In genomic region chr3:117873236-117873635, GRCh38 we compare ENCODE assay signal across 14 cellular contexts.
A peak's percentile ranks its signal among the peaks of the same experiment; 100 is the strongest.
DNase-seq lines count a peak whose midpoint lies in the region; TF ChIP-seq lines count a peak whose summit lies in the region.
"Had no signal": no experiment of that assay in that cellular context is flagged by ENCODE, and none has a peak within 500 bp of the region (broad histone marks: within the 10 kb centered on the region; RNA-seq: fewer than 3 reads in every experiment).

No MANE protein-coding gene starts in this region.

- no peaks in the 10 kb centered on the region for H3K9me3 ChIP-seq in testis
- no peaks in the 10 kb centered on the region for H3K9me3 ChIP-seq in mammary epithelial cell (replicated peaks; ENCODE audit: insufficient read depth, low read length)

- H3K9ac ChIP-seq in mammary epithelial cell (ENCODE audit: insufficient read depth, low read length), result no peak overlapping the region

- H3K4me2 ChIP-seq in mammary epithelial cell (ENCODE audit: insufficient read depth, low read depth, low read length), result no peak overlapping the region

- no peaks in the 10 kb centered on the region for H3K79me2 ChIP-seq in mammary epithelial cell (ENCODE audit: insufficient read depth, low read length)

- in situ Hi-C loops in mammary epithelial cell (cut with MboI; ENCODE audit: low sequenced_read_pairs in 2 of 2), result no loop called here

- H3K27me3 ChIP-seq in testis (no peaks in the 10 kb centered on the region), mammary epithelial cell (ENCODE audit: insufficient read depth, low read length) (no peaks in the 10 kb centered on the region), H7 (ENCODE audit: control insufficient read depth, insufficient read depth, low read length) (no peaks in the 10 kb centered on the region)

- H2AFZ ChIP-seq in mammary epithelial cell (ENCODE audit: low read depth, low read length), result no peak overlapping the region

- no peak for TF ChIP-seq POLR2A in testis (IDR thresholded peaks at IDR 0.05)

- BruUV-seq in mammary epithelial cell (replicated peaks; lab: Mats Ljungman, UMichigan), result no TSS peak

- dilution Hi-C loops in mammary epithelial cell (cut with HindIII; ENCODE audit: low sequenced_read_pairs), result no loop called here

- H4K20me1 ChIP-seq in mammary epithelial cell (ENCODE audit: insufficient read depth, low read length), result no peaks in the 10 kb centered on the region

- CTCF ChIA-PET in mammary epithelial cell (lab: Charles Lee; ENCODE audit: low non-redundant PET), result no interaction called here

- H3K36me3 ChIP-seq in testis (ENCODE audit: low read depth, missing control alignments), result no peaks in the 10 kb centered on the region
- no peaks in the 10 kb centered on the region for H3K36me3 ChIP-seq in mammary epithelial cell (ENCODE audit: insufficient read depth, low read length)
- H3K36me3 ChIP-seq in H7 (replicated peaks; ENCODE audit: control insufficient read depth, insufficient read depth, low read length), result no peaks in the 10 kb centered on the region

- peak overlapping the region; percentile 58 to 87 for H3K27ac ChIP-seq in testis
- H3K27ac ChIP-seq in mammary epithelial cell (ENCODE audit: insufficient read depth, low read depth, low read length), result no peak overlapping the region

- WGBS in testis, 2 donors, result 16 to 51% methylated on average over 3 of the region's 3 CpGs
- WGBS in mammary epithelial cell (ENCODE audit: low coverage, missing lambda C conversion rate), result 53% methylated on average over 3 of the region's 3 CpGs

- intact Hi-C loops in testis (cut with DNase I; ENCODE audit: low total_unique reads) (no loop called here), mammary epithelial cell (cut with micrococcal nuclease) (no loop called here)

- DNase-seq in DMS 273 (lab: John Stamatoyannopoulos, UW; ENCODE audit: unreplicated experiment) (peak; percentile 10), DMS 273 treated with DMSO at 0.1 percent for 48 hours (lab: John Stamatoyannopoulos, UW) (no peak), amniotic epithelial cell (ENCODE audit: low read depth) (peak; percentile 6), kidney glomerular epithelial cell (lab: John Stamatoyannopoulos, UW) (peak; percentile 28), testis (peak; percentile 86), mammary epithelial cell (no peak), NCI-H187 (lab: John Stamatoyannopoulos, UW) (no peak), H7 (no peak)
- DNase-seq: 8988T; activated CD4-positive, CD25-positive, alpha-beta regulatory T cell treated with anti-CD3 and anti-CD28 coated beads, Interleukin-2, amount 50 U/mL, for 72 hours; NCI-H2171 treated with DMSO at 0.1 percent for 48 hours; SIG-M5; stimulated activated CD4-positive, alpha-beta T cell treated with anti-CD3 and anti-CD28 coated beads, Interleukin-4, amount 100 ng/mL, for 4 hours had no signal

- H3K4me1 ChIP-seq in testis (peaks cover 25% of the 10 kb centered on the region), mammary epithelial cell (ENCODE audit: insufficient read depth, low read length) (no peaks in the 10 kb centered on the region)

- H3K4me3 ChIP-seq in testis (no peak overlapping the region), mammary epithelial cell (replicated peaks in 1 of 3; ENCODE audit: insufficient read depth in 1 of 3, low read depth in 2 of 3, low read length in 3 of 3) (no peak overlapping the region), H7 (ENCODE audit: insufficient read depth, low read depth, low read length) (no peak overlapping the region)
- H3K4me3 ChIP-seq: GM12878 had no signal

- no peak for TF ChIP-seq CTCF in testis (IDR thresholded peaks at IDR 0.05)
- no peak for TF ChIP-seq CTCF in mammary epithelial cell (conservative IDR thresholded peaks at IDR 0.05 in 1 of 2, IDR thresholded peaks at IDR 0.05 in 1 of 2; ENCODE audit: extremely low read depth in 1 of 2, insufficient read depth in 1 of 2, low read depth in 1 of 2, low read length in 2 of 2)

Comparison
In these comparisons a context has a peak if more than half of its experiments do, and no peak if none do; other contexts are left out.
1. DNase-seq: peak in DMS 273 (single experiment), amniotic epithelial cell (single experiment), kidney glomerular epithelial cell (single experiment) and testis (single experiment); none in DMS 273 treated with DMSO at 0.1 percent for 48 hours (single experiment), mammary epithelial cell (single experiment), NCI-H187 (0 of 2) and H7 (single experiment).